Comparison of ENCODE assay signal across 8 cellular contexts in the genomic region with DNA sequence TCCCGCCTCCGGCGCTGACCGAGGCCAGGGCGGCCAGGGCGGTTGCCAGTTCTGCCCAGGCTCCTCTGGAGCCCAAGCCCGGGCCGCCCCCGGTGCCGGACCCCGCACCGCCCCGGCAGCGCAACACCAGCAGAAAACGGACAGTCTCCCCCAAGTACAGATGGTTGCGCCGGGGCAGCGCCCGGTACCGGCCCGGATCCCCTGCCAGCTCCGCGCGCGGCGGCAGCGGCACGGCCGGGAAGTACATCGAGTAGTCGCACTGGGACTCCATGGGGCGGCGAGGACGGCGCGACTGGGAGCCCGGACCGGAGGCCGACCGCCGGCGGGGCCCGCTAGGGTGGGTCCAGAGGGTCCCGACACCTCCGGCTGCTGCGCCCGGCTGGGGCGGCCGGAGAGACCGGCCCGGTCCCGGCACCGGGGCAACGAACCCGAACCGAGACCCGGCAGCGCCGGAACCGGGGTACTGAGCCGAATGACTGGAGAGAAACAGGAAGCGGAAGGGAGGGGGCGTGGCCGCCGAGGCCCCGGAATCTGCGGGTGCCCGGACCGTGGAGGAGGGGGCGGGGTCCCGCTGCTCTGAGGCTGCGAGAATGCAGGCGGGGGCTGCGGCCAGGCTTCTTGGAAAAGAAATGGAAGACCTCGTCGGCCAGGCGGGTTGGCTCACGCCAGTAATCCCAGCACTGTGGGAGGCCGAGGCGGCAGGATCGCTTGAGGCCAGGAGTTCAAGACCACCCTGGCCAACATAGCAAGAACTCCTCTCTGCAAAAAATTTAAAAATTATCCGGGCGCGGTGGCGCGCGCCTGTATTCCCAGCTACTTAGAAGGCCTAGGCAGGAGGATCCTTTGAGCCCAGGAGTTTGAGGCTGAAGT. TPM values are rescaled to one million over a fixed set of nuclear protein-coding genes. Genes with fewer than 3 reads are reported as not detected.
A peak's percentile ranks its signal among the peaks of the same experiment; 100 is the strongest.
DNase-seq lines count a peak whose midpoint lies in the region; ATAC-seq lines count a peak whose summit lies in the region.

TRAPPC14 (minus strand) TSS at position 495 of the 870 bp plus-strand sequence; CDS start at position 271, 224 bp downstream.

- no peaks in the 10 kb centered on the region for H3K27me3 ChIP-seq in layer of hippocampus (ENCODE audit: control insufficient read depth, insufficient read depth, low read length)

- H3K4me3 Mint-ChIP-seq in activated CD4-positive, alpha-beta T cell treated with anti-CD3 and anti-CD28 coated beads, Interleukin-2, amount 10 ng/mL, durations not matched to agents 24 days and 14 days, result peak within 1 kb of the TSS; percentile 85

- intact Hi-C loops in activated CD4-positive, alpha-beta T cell treated with anti-CD3 and anti-CD28 coated beads, Interleukin-2, amount 10 ng/mL, durations not matched to agents 24 days and 14 days (cut with micrococcal nuclease), result loop anchor here (1.0 to 2.0 kb wide), 3 partner anchors 10 to 58 kb away; partner anchors contain the start of genes AP4M1, GAL3ST4, LAMTOR4 and MCM7

- H3K27me3 Mint-ChIP-seq in activated CD4-positive, alpha-beta T cell treated with anti-CD3 and anti-CD28 coated beads, Interleukin-2, amount 10 ng/mL, durations not matched to agents 24 days and 14 days, result no peaks in the 10 kb centered on the region

- DNase-seq in AG08396 (ENCODE audit: low spot score), result peak; percentile 97
- DNase-seq in NCI-H69 (lab: John Stamatoyannopoulos, UW), result peak; percentile 89
- peak; percentile 98 for DNase-seq in activated CD4-positive, alpha-beta T cell treated with anti-CD3 and anti-CD28 coated beads, Interleukin-2, amount 10 ng/mL, durations not matched to agents 24 days and 14 days
- DNase-seq in stimulated activated CD4-positive, alpha-beta T cell treated with anti-CD3 and anti-CD28 coated beads, Interleukin-1b, Interleukin-23, amount 100 ng/mL, for 24 hours (ENCODE audit: low read depth in 4 of 4, low spot score in 1 of 4), result peak; percentile 82 to 97 (median 90)

- H3K27ac ChIP-seq in cingulate gyrus (ENCODE audit: low read depth, low read length) (peak within 1 kb of the TSS; percentile 75), layer of hippocampus (ENCODE audit: low read depth, low read length) (peak within 1 kb of the TSS; percentile 71)

- no peaks in the 10 kb centered on the region for H3K9me3 Mint-ChIP-seq in activated CD4-positive, alpha-beta T cell treated with anti-CD3 and anti-CD28 coated beads, Interleukin-2, amount 10 ng/mL, durations not matched to agents 24 days and 14 days

- peak within 1 kb of the TSS; percentile 78 for H3K27ac Mint-ChIP-seq in activated CD4-positive, alpha-beta T cell treated with anti-CD3 and anti-CD28 coated beads, Interleukin-2, amount 10 ng/mL, durations not matched to agents 24 days and 14 days

- peaks cover 35% of the 10 kb centered on the region for H3K4me1 Mint-ChIP-seq in activated CD4-positive, alpha-beta T cell treated with anti-CD3 and anti-CD28 coated beads, Interleukin-2, amount 10 ng/mL, durations not matched to agents 24 days and 14 days

- H3K36me3 Mint-ChIP-seq in activated CD4-positive, alpha-beta T cell treated with anti-CD3 and anti-CD28 coated beads, Interleukin-2, amount 10 ng/mL, durations not matched to agents 24 days and 14 days (ENCODE audit: low read depth), result peaks cover 28% of the 10 kb centered on the region

- peak; percentile 81 for ATAC-seq in GM19035 (IDR thresholded peaks at IDR 0.05; ENCODE audit: unreplicated experiment)
- peak; percentile 71 for ATAC-seq in HG03442 (IDR thresholded peaks at IDR 0.05; ENCODE audit: unreplicated experiment)

RNA-seq across cellular contexts. Expression of gene TRAPPC14, which starts in this region (rescaled TPM):
- 31.7 and 39.2 TPM in 2 replicates for total RNA-seq in activated CD4-positive, alpha-beta T cell treated with anti-CD3 and anti-CD28 coated beads, Interleukin-2, amount 10 ng/mL, durations not matched to agents 24 days and 14 days

Comparison
In these comparisons a context has a peak if more than half of its experiments do, and no peak if none do; other contexts are left out.
1. Peak in every context shown above with its lines: DNase-seq, ATAC-seq and H3K27ac ChIP-seq.